Comparison of ENCODE assay signal across 9 cellular contexts in the genomic region with DNA sequence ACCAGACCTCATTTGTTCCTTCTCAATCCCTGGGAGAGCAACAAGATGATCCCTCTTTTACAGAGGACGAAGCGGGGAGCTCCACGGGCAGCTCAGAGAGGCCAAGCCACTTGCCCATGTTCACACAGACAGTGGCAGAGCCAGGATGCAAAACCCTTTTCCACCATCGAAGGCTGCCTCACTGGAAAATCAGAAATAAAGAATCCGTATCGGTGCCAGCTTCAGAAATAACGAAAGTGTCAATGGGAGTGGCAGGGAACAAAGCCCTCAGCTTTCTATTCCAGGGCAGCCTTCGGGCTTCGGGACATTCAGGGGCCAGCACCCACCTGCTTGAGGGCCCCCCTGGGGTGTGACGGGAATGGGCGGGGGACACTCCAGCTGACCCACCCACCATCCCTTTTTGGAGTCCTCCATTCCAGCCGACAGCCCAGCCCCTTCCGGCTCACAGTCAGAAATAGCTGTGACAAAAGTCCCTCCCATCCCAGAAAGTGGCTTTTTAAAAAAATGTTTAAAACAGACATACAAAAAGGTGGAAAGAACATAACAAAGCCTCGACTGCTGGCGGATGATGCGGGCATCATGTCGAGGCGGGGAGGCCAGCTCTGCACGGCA. TPM values are rescaled to one million over a fixed set of nuclear protein-coding genes. Genes with fewer than 3 reads are reported as not detected.
A peak's percentile ranks its signal among the peaks of the same experiment; 100 is the strongest.
DNase-seq lines count a peak whose midpoint lies in the region; ATAC-seq, FAIRE-seq and TF ChIP-seq lines count a peak whose summit lies in the region.
"Had no signal": no experiment of that assay in that cellular context is flagged by ENCODE, and none has a peak within 500 bp of the region (broad histone marks: within the 10 kb centered on the region; RNA-seq: fewer than 3 reads in every experiment).

No MANE protein-coding gene starts in this region.

- FAIRE-seq in H1 (lab: Jason Lieb, UNC) (no peak), D721Med (lab: Jason Lieb, UNC) (no peak)
- FAIRE-seq: bronchial epithelial cell had no signal

- TF ChIP-seq EP300 in H1 (IDR thresholded peaks at IDR 0.05; ENCODE audit: borderline replicate concordance in 1 of 2, low read depth in 2 of 2, low read length in 2 of 2): no peak

- intact Hi-C loops in CD4-positive, alpha-beta memory T cell (cut with micrococcal nuclease): loop anchor here (1.0 kb wide), 1 partner anchor 24 kb away; no protein-coding TSS in a partner anchor

- H3K36me3 ChIP-seq in CD4-positive, alpha-beta memory T cell (ENCODE audit: insufficient read depth, low read length): no peaks in the 10 kb centered on the region
- H3K36me3 ChIP-seq in RWPE2 (ENCODE audit: low read depth): peaks cover 30% of the 10 kb centered on the region
- no peaks in the 10 kb centered on the region for H3K36me3 ChIP-seq in H1 (ENCODE audit: control insufficient read depth in 2 of 4, insufficient read depth in 4 of 4, low read length in 3 of 4)
- H3K36me3 ChIP-seq in neuron (ENCODE audit: insufficient read depth, low read length): no peaks in the 10 kb centered on the region

- no peak for TF ChIP-seq RAD21 in H1 (IDR thresholded peaks at IDR 0.05 in 1 of 2, conservative IDR thresholded peaks at IDR 0.05 in 1 of 2; ENCODE audit: low read depth in 2 of 2, low read length in 2 of 2)

- TF ChIP-seq POLR2A in H1 (IDR thresholded peaks at IDR 0.05; ENCODE audit: control extremely low read depth in 1 of 2, low read depth in 2 of 2, low read length in 2 of 2): no peak

- H3K4me2 ChIP-seq in H1 (ENCODE audit: insufficient read depth in 1 of 2, low read depth in 2 of 2, low read length in 2 of 2): peak overlapping the region; percentile 55 to 83

- POLR2A ChIA-PET in CD4-positive, alpha-beta memory T cell (lab: Charles Lee; ENCODE audit: partially characterized antibody): interaction anchor here (0.6 to 20.6 kb wide), 11 partner anchors 12 to 123 kb away, joined by 3 to 599 read pairs (median 5); partner anchors contain the start of gene ALDH4A1
- POLR2A ChIA-PET in H1 (lab: Charles Lee; ENCODE audit: partially characterized antibody): interaction anchor here (0.8 to 3.5 kb wide), 8 partner anchors 9 to 61 kb away, joined by 3 to 20 read pairs (median 4); no protein-coding TSS in a partner anchor

- TF ChIP-seq CTCF in RWPE2 (IDR thresholded peaks at IDR 0.05; ENCODE audit: poor library complexity, severe bottlenecking): no peak
- no peak for TF ChIP-seq CTCF in H1 (IDR thresholded peaks at IDR 0.05; ENCODE audit: control extremely low read depth in 1 of 3, insufficient read depth in 1 of 3, low read depth in 1 of 3, low read length in 3 of 3)
- TF ChIP-seq CTCF in D721Med (IDR thresholded peaks at IDR 0.05; ENCODE audit: insufficient read depth, missing control alignments): no peak

- peak overlapping the region; percentile 34 to 65 for H3K4me3 ChIP-seq in CD4-positive, alpha-beta memory T cell (ENCODE audit: low read length in 2 of 2)
- H3K4me3 ChIP-seq in RWPE2 (ENCODE audit: severe bottlenecking) (peak overlapping the region; percentile 20), H1 (ENCODE audit: extremely low read depth in 1 of 4, insufficient read depth in 2 of 4, low read depth in 3 of 4, low read length in 4 of 4) (peak overlapping the region in 1 of 4 experiments; percentile 34; a peak in 1 of 8 replicates), neuron (ENCODE audit: low read length) (peak overlapping the region; percentile 37)

- peak overlapping the region; percentile 61 for H3K4ac ChIP-seq in H1 (replicated peaks; ENCODE audit: insufficient read length, low read depth, low read length)

- ATAC-seq in RWPE2 (ENCODE audit: low read depth): no peak
- no peak for ATAC-seq in HG02870 (IDR thresholded peaks at IDR 0.05; ENCODE audit: unreplicated experiment)
- ATAC-seq in HG02588 (IDR thresholded peaks at IDR 0.05; ENCODE audit: unreplicated experiment): no peak

- no peaks in the 10 kb centered on the region for H3K9me3 Mint-ChIP-seq in CD4-positive, alpha-beta memory T cell

- CTCF ChIA-PET in CD4-positive, alpha-beta memory T cell (lab: Charles Lee; ENCODE audit: partially characterized antibody): interaction anchor here (1.4 to 12.4 kb wide), 4 partner anchors 18 to 40 kb away, joined by 4 to 206 read pairs (median 81); no protein-coding TSS in a partner anchor
- CTCF ChIA-PET in H1 (lab: Charles Lee; ENCODE audit: partially characterized antibody): interaction anchor here (0.6 to 5.6 kb wide), 10 partner anchors 9 to 464 kb away, joined by 3 to 60 read pairs (median 6); no protein-coding TSS in a partner anchor

- H4K5ac ChIP-seq in H1 (ENCODE audit: insufficient read length, low read depth, low read length): no peak overlapping the region

- H3K4me3 Mint-ChIP-seq in CD4-positive, alpha-beta memory T cell: peak overlapping the region; percentile 91 to 98 (median 94)

- peak overlapping the region; percentile 99; the same call in 1 of the 2 replicates for H2BK12ac ChIP-seq in H1 (ENCODE audit: low read depth, low read length)

- H2BK120ac ChIP-seq in H1 (replicated peaks; ENCODE audit: low read depth, low read length): peak overlapping the region; percentile 13

- H2AFZ ChIP-seq in H1 (ENCODE audit: low read length): no peak overlapping the region
- peak overlapping the region; percentile 28 for H2AFZ ChIP-seq in neuron (ENCODE audit: low read depth, low read length)

- peak overlapping the region; percentile 98 for H3K27ac ChIP-seq in CD4-positive, alpha-beta memory T cell (ENCODE audit: low read depth, low read length)
- H3K27ac ChIP-seq in RWPE2 (ENCODE audit: poor library complexity, severe bottlenecking): peak overlapping the region; percentile 97
- H3K27ac ChIP-seq in H1 (ENCODE audit: low read depth, low read length): peak overlapping the region; percentile 30; the same call in 1 of the 2 replicates

- no peaks in the 10 kb centered on the region for H3K9me3 ChIP-seq in CD4-positive, alpha-beta memory T cell (ENCODE audit: control insufficient read depth in 1 of 2, low read length in 2 of 2)
- H3K9me3 ChIP-seq in RWPE2 (ENCODE audit: severe bottlenecking) (no peaks in the 10 kb centered on the region), H1 (ENCODE audit: insufficient read depth in 2 of 2, low read depth in 1 of 2, low read length in 1 of 2) (no peaks in the 10 kb centered on the region), neuron (ENCODE audit: low read length) (no peaks in the 10 kb centered on the region)

- no peaks in the 10 kb centered on the region for H3K27me3 ChIP-seq in CD4-positive, alpha-beta memory T cell (ENCODE audit: insufficient read depth, low read length)
- H3K27me3 ChIP-seq in RWPE2 (ENCODE audit: insufficient read depth, poor library complexity, severe bottlenecking): no peaks in the 10 kb centered on the region
- H3K27me3 ChIP-seq in H1 (replicated peaks in 1 of 4; ENCODE audit: control insufficient read depth in 3 of 4, extremely low read depth in 1 of 4, insufficient read depth in 3 of 4, low read length in 3 of 4): peaks cover 0 to 19% (median 15%) of the 10 kb centered on the region in 4 experiments; a peak in 5 of 7 replicates
- H3K27me3 ChIP-seq in neuron (ENCODE audit: insufficient read depth, low read length): no peaks in the 10 kb centered on the region

- H3K18ac ChIP-seq in H1 (ENCODE audit: extremely low read depth, low read length): peak overlapping the region; percentile 93

- no peak overlapping the region for H3K14ac ChIP-seq in H1 (ENCODE audit: insufficient read length)

- no peaks in the 10 kb centered on the region for H3K27me3 Mint-ChIP-seq in CD4-positive, alpha-beta memory T cell

- 88% methylated on average over 19 of the region's 19 CpGs; no CpG with 5 or more reads in 1 of the 2 experiments for WGBS in H1 (ENCODE audit: extremely low coverage in 1 of 2, insufficient coverage in 1 of 2, insufficient read length in 1 of 2, insufficient replicate concordance in 2 of 2, low coverage in 1 of 2, low lambda C conversion rate in 2 of 2, missing lambda C conversion rate in 1 of 2), 2 experiments

- H3K79me2 ChIP-seq in H1 (ENCODE audit: control insufficient read depth in 1 of 2, insufficient read depth in 2 of 2, low read length in 2 of 2): no peaks in the 10 kb centered on the region

- peak in 3 of 5 donors; percentile 27 to 59 (median 36) for DNase-seq in CD4-positive, alpha-beta memory T cell
- DNase-seq in RWPE2 (ENCODE audit: low spot score) (no peak), H1 (ENCODE audit: low read depth in 1 of 2, low spot score in 2 of 2) (no peak), D721Med (ENCODE audit: insufficient read length, low spot score) (no peak), NCI-H187 treated with DMSO at 0.1 percent for 48 hours (lab: John Stamatoyannopoulos, UW) (no peak)

- H3K9ac ChIP-seq in H1 (replicated peaks in 1 of 4; ENCODE audit: extremely low read depth in 1 of 4, low read depth in 3 of 4, low read length in 3 of 4): peak overlapping the region in 3 of 4 experiments; percentile 22 to 45 (median 42); a peak in 3 of 7 replicates

- H3K4me1 ChIP-seq in CD4-positive, alpha-beta memory T cell (ENCODE audit: insufficient read depth, low read length): peaks cover 97% of the 10 kb centered on the region
- H3K4me1 ChIP-seq in RWPE2 (ENCODE audit: insufficient read depth, poor library complexity, severe bottlenecking) (peaks cover 67% of the 10 kb centered on the region), H1 (replicated peaks in 1 of 4; ENCODE audit: control insufficient read depth in 3 of 4, insufficient read depth in 4 of 4, low read length in 3 of 4) (peaks cover 16 to 18% (median 16%) of the 10 kb centered on the region in 4 experiments), neuron (ENCODE audit: insufficient read depth, low read length) (peaks cover 49% of the 10 kb centered on the region)

- H3K36me3 Mint-ChIP-seq in CD4-positive, alpha-beta memory T cell: peaks cover 3 to 34% of the 10 kb centered on the region in 2 donors

- 0 out of 2 replicates have a peak, but pooled peaks cover 3% of the 10 kb centered on the region for H3K79me1 ChIP-seq in H1 (ENCODE audit: low read depth, low read length)

- H3K23me2 ChIP-seq in H1 (ENCODE audit: low read depth, low read length): peaks cover 5% of the 10 kb centered on the region; the same call in 1 of the 2 replicates

- peak overlapping the region; percentile 98 to 100 (median 100) for H3K27ac Mint-ChIP-seq in CD4-positive, alpha-beta memory T cell

- H2BK5ac ChIP-seq in H1 (ENCODE audit: low read depth, low read length): peak overlapping the region; percentile 96

- H3K23ac ChIP-seq in H1 (ENCODE audit: insufficient read length): no peak overlapping the region

- peaks cover 62 to 97% (median 83%) of the 10 kb centered on the region in 4 donors for H3K4me1 Mint-ChIP-seq in CD4-positive, alpha-beta memory T cell

- H2BK15ac ChIP-seq in H1 (ENCODE audit: low read length): 0 out of 2 replicates have a peak overlapping the region, but pooled peaks have one; percentile 97

- H2AK5ac ChIP-seq in H1 (ENCODE audit: low read depth, low read length): no peak overlapping the region

- no peak overlapping the region for H4K8ac ChIP-seq in H1 (ENCODE audit: extremely low read depth, insufficient read depth, low read length)

- peak overlapping the region; percentile 72; the same call in 1 of the 2 replicates for H2BK20ac ChIP-seq in H1 (ENCODE audit: low read length)

- peaks cover 2 to 3% of the 10 kb centered on the region in 2 experiments for H4K20me1 ChIP-seq in H1 (replicated peaks in 1 of 2; ENCODE audit: control insufficient read depth in 1 of 2, insufficient read depth in 2 of 2, low read length in 2 of 2)

- H3K56ac ChIP-seq in H1 (replicated peaks; ENCODE audit: insufficient read length, low read depth, low read length): no peak overlapping the region

- peak overlapping the region; percentile 34 for H4K91ac ChIP-seq in H1 (replicated peaks; ENCODE audit: insufficient read length, low read length)

RNA-seq across cellular contexts. Expression of gene IFFO2, which starts 6.0 kb away (rescaled TPM):
- total RNA-seq in CD4-positive, alpha-beta memory T cell: 10 to 100 TPM; 39.0 to 41.3 TPM
- 1 to 10 TPM; 1.3 to 5.2 TPM for polyA plus RNA-seq in CD4-positive, alpha-beta memory T cell
- total RNA-seq in H1 (2021; fragmentation: NEBNext Ultra II Directional; extraction: Animal tissue kit (Norgen Biotek cat#: 25700)): 8.7 and 10.4 TPM in 2 replicates
- 6.6 and 13.7 TPM in 2 replicates for polyA plus RNA-seq in H1 (2011; rRNA removed)
- 5.2 TPM for polyA plus RNA-seq in H1 (2011; cell fraction: cytosol; rRNA removed)
- polyA plus RNA-seq in H1 (2011; cell fraction: nucleus; rRNA removed): 8.2 TPM
- 4.2 to 6.0 TPM (median 5.4 TPM) in 4 replicates for polyA plus RNA-seq in H1 (2012, experiment 1 of 2)
- polyA plus RNA-seq in H1 (2012, experiment 2 of 2): 5.2 TPM
- polyA plus RNA-seq in H1 (2013, experiment 1 of 2): 3.5 TPM
- 3.6 TPM for polyA plus RNA-seq in H1 (2013, experiment 2 of 2)
- polyA minus RNA-seq in H1 (2011; rRNA and poly(A)+ RNA removed): 4.0 and 4.8 TPM in 2 replicates
- 4.8 TPM for polyA minus RNA-seq in H1 (2011; cell fraction: cytosol; rRNA and poly(A)+ RNA removed)
- polyA minus RNA-seq in H1 (2011; cell fraction: nucleus; rRNA and poly(A)+ RNA removed): 2.6 TPM

RNA-seq across cellular contexts. Expression of gene ALDH4A1, which starts 48.2 kb away (rescaled TPM):
- total RNA-seq in CD4-positive, alpha-beta memory T cell: 1 to 10 TPM; 1.4 to 1.5 TPM
- 1 to 10 TPM; 1.1 to 1.6 TPM for polyA plus RNA-seq in CD4-positive, alpha-beta memory T cell
- total RNA-seq in H1 (2021; fragmentation: NEBNext Ultra II Directional; extraction: Animal tissue kit (Norgen Biotek cat#: 25700)): 29.4 and 30.3 TPM in 2 replicates
- 35.9 and 57.4 TPM in 2 replicates for polyA plus RNA-seq in H1 (2011; rRNA removed)
- polyA plus RNA-seq in H1 (2011; cell fraction: cytosol; rRNA removed): 61.4 TPM
- 95.8 TPM for polyA plus RNA-seq in H1 (2011; cell fraction: nucleus; rRNA removed)
- 25.3 to 32.9 TPM (median 31.9 TPM) in 4 replicates for polyA plus RNA-seq in H1 (2012, experiment 1 of 2)
- 35.0 TPM for polyA plus RNA-seq in H1 (2012, experiment 2 of 2)
- polyA plus RNA-seq in H1 (2013, experiment 1 of 2): 18.9 TPM
- 16.0 TPM for polyA plus RNA-seq in H1 (2013, experiment 2 of 2)
- polyA minus RNA-seq in H1 (2011; rRNA and poly(A)+ RNA removed): 20.3 and 22.0 TPM in 2 replicates
- 21.8 TPM for polyA minus RNA-seq in H1 (2011; cell fraction: cytosol; rRNA and poly(A)+ RNA removed)
- 21.5 TPM for polyA minus RNA-seq in H1 (2011; cell fraction: nucleus; rRNA and poly(A)+ RNA removed)

Comparison
In these comparisons a context has a peak if more than half of its experiments do, and no peak if none do; other contexts are left out.
1. DNase-seq: peak in CD4-positive, alpha-beta memory T cell (3 of 5); none in RWPE2 (single experiment), H1 (0 of 2), D721Med (single experiment) and NCI-H187 treated with DMSO at 0.1 percent for 48 hours (single experiment).
2. H3K27ac ChIP-seq: peak in every context shown above with its lines; median percentile 98 in CD4-positive, alpha-beta memory T cell; 97 in RWPE2; 30 in H1.
3. RNA of gene ALDH4A1, which starts 48.2 kb away (total RNA-seq): 29.4 to 30.3 TPM in H1; 1.4 to 1.5 TPM in CD4-positive, alpha-beta memory T cell; every median in the first group is over 10 times any median in the second.